ENCODE assay signal across 8 cellular contexts in the genomic region with DNA sequence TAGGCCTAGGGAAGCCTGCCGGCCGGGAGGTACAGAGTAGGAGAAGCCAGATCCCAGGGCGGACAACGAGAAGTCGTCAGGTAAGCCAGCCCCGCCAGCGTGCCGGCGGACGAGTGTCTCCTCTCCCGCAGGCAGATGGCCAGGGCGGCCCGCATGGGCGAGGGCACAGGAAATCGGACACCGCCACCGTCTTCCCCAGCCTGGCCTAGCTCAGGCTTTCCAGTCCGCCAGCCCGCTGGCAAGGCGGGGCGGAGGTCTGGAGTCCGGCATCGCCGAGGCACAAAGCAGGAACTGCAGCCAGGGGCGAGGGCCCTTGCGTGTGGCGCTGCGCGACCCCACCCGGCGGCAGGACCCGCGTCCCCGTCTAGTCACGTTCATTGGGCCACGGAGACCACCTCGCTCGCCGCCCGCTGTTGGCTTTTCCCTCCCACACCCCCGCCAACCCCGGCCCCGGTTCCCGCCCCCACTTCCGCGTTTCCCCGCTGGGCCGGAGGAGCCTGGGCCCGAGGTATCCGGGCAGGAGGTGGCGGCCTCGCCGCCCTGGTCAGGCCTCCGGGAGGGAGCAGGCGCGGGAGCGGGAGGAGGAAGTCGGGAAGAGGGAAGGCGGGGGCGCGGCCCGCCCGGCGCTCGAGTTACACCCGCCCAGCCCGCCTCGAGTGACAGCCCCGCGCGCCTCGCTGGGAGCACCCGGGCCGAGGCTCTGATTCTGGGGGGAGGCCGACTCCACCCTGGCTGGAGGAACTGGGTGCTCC. TPM values are rescaled to one million over a fixed set of nuclear protein-coding genes. Genes with fewer than 3 reads are reported as not detected.
DNase-seq lines count a peak whose midpoint lies in the region; ATAC-seq and TF ChIP-seq lines count a peak whose summit lies in the region.

A gene (plus strand): TSS at position 655 of the 752 bp plus-strand sequence. CDS start 39,727 bp downstream, outside the sequence.

- H3K27ac ChIP-seq in liver (ENCODE audit: low read depth in 1 of 2, low read length in 2 of 2): peak within 1 kb of the TSS; percentile 93 to 98

- no peaks in the 10 kb centered on the region for H3K27me3 ChIP-seq in liver (ENCODE audit: control insufficient read depth in 4 of 4, insufficient read depth in 4 of 4, low read length in 3 of 4)

- peak; percentile 11 for TF ChIP-seq CTCF in liver (IDR thresholded peaks at IDR 0.05; ENCODE audit: low read depth, low read length, missing input control)

- no peaks in the 10 kb centered on the region for H3K9me3 ChIP-seq in liver (ENCODE audit: control insufficient read depth in 4 of 4, low read length in 3 of 4)

- peak in 1 of 2 donors; percentile 48 for TF ChIP-seq RAD21 in liver (IDR thresholded peaks at IDR 0.05)

- H3K36me3 ChIP-seq in liver (ENCODE audit: control insufficient read depth in 4 of 4, insufficient read depth in 3 of 4, low read depth in 1 of 4, low read length in 3 of 4): no peaks in the 10 kb centered on the region

- DNase-seq in AG08396 (ENCODE audit: low spot score) (peak; percentile 92), NCI-H446 (lab: John Stamatoyannopoulos, UW) (peak; percentile 26 to 81), dermis microvascular lymphatic vessel endothelial cell (ENCODE audit: low read depth in 2 of 2) (peak; percentile 35 to 86)
- DNase-seq in activated CD4-positive, alpha-beta T cell treated with anti-CD3 and anti-CD28 coated beads, Interleukin-2, amount 50 U/mL, for 4 hours: peak; percentile 40 to 45
- DNase-seq in stimulated activated CD4-positive, alpha-beta T cell treated with anti-CD3 and anti-CD28 coated beads, Interleukin-4, amount 100 ng/mL, for 4 hours: peak; percentile 41 to 55

- peak within 1 kb of the TSS; percentile 59 to 68 for H3K9ac ChIP-seq in liver (ENCODE audit: low read depth in 1 of 2, low read length in 2 of 2)

- WGBS in liver: under 1% methylated on average over 75 of the region's 75 CpGs

- ATAC-seq in GM18858 (IDR thresholded peaks at IDR 0.05; ENCODE audit: unreplicated experiment): peak; percentile 32
- peak; percentile 54 for ATAC-seq in HG03095 (IDR thresholded peaks at IDR 0.05; ENCODE audit: unreplicated experiment)

- peaks cover 0 to 9% (median 8%) of the 10 kb centered on the region in 4 donors for H3K4me1 ChIP-seq in liver (ENCODE audit: control insufficient read depth in 4 of 4, insufficient read depth in 4 of 4, low read length in 3 of 4)

- peak within 1 kb of the TSS; percentile 71 to 88 (median 84) for H3K4me3 ChIP-seq in liver (ENCODE audit: low read depth in 1 of 3, low read length in 3 of 3)

TF ChIP-seq in liver, 16 proteins besides CTCF, POLR2A, EP300 and RAD21:
- TF ChIP-seq, protein P1, sequence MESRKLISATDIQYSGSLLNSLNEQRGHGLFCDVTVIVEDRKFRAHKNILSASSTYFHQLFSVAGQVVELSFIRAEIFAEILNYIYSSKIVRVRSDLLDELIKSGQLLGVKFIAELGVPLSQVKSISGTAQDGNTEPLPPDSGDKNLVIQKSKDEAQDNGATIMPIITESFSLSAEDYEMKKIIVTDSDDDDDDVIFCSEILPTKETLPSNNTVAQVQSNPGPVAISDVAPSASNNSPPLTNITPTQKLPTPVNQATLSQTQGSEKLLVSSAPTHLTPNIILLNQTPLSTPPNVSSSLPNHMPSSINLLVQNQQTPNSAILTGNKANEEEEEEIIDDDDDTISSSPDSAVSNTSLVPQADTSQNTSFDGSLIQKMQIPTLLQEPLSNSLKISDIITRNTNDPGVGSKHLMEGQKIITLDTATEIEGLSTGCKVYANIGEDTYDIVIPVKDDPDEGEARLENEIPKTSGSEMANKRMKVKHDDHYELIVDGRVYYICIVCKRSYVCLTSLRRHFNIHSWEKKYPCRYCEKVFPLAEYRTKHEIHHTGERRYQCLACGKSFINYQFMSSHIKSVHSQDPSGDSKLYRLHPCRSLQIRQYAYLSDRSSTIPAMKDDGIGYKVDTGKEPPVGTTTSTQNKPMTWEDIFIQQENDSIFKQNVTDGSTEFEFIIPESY (IDR thresholded peaks at IDR 0.05): no peak
- TF ChIP-seq TAF1 (conservative IDR thresholded peaks at IDR 0.05) (peak; percentile 48), RXRA (IDR thresholded peaks at IDR 0.05) (no peak), HNF4A (conservative IDR thresholded peaks at IDR 0.05) (no peak), SP1 (IDR thresholded peaks at IDR 0.05) (peak; percentile 12), NR2F2 (IDR thresholded peaks at IDR 0.05) (peak; percentile 3), YY1 (IDR thresholded peaks at IDR 0.05) (peak; percentile 82), EGR1 (IDR thresholded peaks at IDR 0.05; ENCODE audit: low read depth in 2 of 2) (peak; percentile 63 to 70), FOXA2 (IDR thresholded peaks at IDR 0.05) (no peak), FOXA1 (IDR thresholded peaks at IDR 0.05) (no peak), HNF4G (IDR thresholded peaks at IDR 0.05) (no peak), GABPA (IDR thresholded peaks at IDR 0.05 in 1 of 2, conservative IDR thresholded peaks at IDR 0.05 in 1 of 2) (peak in 1 of 2 donors; percentile 31), JUND (IDR thresholded peaks at IDR 0.05) (no peak)
- TF ChIP-seq, protein P2, sequence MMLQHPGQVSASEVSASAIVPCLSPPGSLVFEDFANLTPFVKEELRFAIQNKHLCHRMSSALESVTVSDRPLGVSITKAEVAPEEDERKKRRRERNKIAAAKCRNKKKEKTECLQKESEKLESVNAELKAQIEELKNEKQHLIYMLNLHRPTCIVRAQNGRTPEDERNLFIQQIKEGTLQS (IDR thresholded peaks at IDR 0.05): no peak
- TF ChIP-seq, protein P3, sequence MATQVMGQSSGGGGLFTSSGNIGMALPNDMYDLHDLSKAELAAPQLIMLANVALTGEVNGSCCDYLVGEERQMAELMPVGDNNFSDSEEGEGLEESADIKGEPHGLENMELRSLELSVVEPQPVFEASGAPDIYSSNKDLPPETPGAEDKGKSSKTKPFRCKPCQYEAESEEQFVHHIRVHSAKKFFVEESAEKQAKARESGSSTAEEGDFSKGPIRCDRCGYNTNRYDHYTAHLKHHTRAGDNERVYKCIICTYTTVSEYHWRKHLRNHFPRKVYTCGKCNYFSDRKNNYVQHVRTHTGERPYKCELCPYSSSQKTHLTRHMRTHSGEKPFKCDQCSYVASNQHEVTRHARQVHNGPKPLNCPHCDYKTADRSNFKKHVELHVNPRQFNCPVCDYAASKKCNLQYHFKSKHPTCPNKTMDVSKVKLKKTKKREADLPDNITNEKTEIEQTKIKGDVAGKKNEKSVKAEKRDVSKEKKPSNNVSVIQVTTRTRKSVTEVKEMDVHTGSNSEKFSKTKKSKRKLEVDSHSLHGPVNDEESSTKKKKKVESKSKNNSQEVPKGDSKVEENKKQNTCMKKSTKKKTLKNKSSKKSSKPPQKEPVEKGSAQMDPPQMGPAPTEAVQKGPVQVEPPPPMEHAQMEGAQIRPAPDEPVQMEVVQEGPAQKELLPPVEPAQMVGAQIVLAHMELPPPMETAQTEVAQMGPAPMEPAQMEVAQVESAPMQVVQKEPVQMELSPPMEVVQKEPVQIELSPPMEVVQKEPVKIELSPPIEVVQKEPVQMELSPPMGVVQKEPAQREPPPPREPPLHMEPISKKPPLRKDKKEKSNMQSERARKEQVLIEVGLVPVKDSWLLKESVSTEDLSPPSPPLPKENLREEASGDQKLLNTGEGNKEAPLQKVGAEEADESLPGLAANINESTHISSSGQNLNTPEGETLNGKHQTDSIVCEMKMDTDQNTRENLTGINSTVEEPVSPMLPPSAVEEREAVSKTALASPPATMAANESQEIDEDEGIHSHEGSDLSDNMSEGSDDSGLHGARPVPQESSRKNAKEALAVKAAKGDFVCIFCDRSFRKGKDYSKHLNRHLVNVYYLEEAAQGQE (IDR thresholded peaks at IDR 0.05): peak; percentile 63
- TF ChIP-seq, protein P4, sequence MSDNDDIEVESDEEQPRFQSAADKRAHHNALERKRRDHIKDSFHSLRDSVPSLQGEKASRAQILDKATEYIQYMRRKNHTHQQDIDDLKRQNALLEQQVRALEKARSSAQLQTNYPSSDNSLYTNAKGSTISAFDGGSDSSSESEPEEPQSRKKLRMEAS (IDR thresholded peaks at IDR 0.05): peak; percentile 8
TF ChIP-seq in liver: peak in this region for 8.

RNA-seq across cellular contexts. Expression of the gene that starts here (rescaled TPM):
- total RNA-seq in dermis microvascular lymphatic vessel endothelial cell (27.4 and 33.4 TPM in 2 replicates), liver (10 to 100 TPM in 1 of 2 donors, 1 to 10 TPM in 1; 9.1 to 14.3 TPM)
- polyA plus RNA-seq in liver: 1 to 10 TPM; 1.4 to 3.0 TPM

Comparison
In these comparisons a context has a peak if more than half of its experiments do, and no peak if none do; other contexts are left out.
1. Peak in every context shown above with its lines: DNase-seq, ATAC-seq, H3K4me3 ChIP-seq and H3K27ac ChIP-seq.